In the genomic region with DNA sequence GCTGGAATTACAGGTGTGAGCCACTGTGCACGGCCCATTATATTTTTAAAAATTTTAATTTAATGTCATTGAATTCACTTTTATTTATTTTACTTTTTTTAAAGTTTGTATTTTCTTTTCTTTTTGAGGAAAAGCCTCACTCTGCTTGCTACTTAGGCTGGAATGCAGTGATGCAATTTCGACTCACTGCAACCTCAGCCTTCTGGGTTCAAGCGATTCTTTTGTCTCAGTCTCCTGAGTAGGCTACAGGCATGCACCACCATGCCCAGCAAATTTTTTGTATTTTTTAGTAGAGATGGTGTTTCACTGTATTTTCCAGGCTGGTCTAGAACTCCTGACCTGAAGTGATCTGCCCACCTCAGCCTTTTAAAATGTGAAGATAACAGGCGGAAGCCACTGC, we compare ENCODE assay signal across 18 cellular contexts.
DNase-seq lines count a peak whose midpoint lies in the region; ATAC-seq and TF ChIP-seq lines count a peak whose summit lies in the region.
"Had no signal": no experiment of that assay in that cellular context is flagged by ENCODE, and none has a peak within 500 bp of the region (broad histone marks: within the 10 kb centered on the region; RNA-seq: fewer than 3 reads in every experiment).

No MANE protein-coding gene starts in this region.

- H3K4me1 ChIP-seq in RWPE2 (ENCODE audit: insufficient read depth, poor library complexity, severe bottlenecking), result peaks cover 24% of the 10 kb centered on the region
- H3K4me1 ChIP-seq: BE2C had no signal

- peak; percentile 62; the same call in 1 of the 3 replicates for ATAC-seq in RWPE2 (ENCODE audit: low read depth)
- ATAC-seq: K562 had no signal

- H3K27ac ChIP-seq in RWPE2 (ENCODE audit: poor library complexity, severe bottlenecking), result peak overlapping the region; percentile 6

- H3K36me3 ChIP-seq in RWPE2 (ENCODE audit: low read depth), result peaks cover 4% of the 10 kb centered on the region; the same call in 1 of the 2 replicates
- H3K36me3 ChIP-seq: BE2C had no signal

- H3K27me3 ChIP-seq in RWPE2 (ENCODE audit: insufficient read depth, poor library complexity, severe bottlenecking), result no peaks in the 10 kb centered on the region
- H3K27me3 ChIP-seq: BE2C had no signal

- H3K9me3 ChIP-seq in RWPE2 (ENCODE audit: severe bottlenecking), result no peaks in the 10 kb centered on the region
- H3K9me3 ChIP-seq: BE2C had no signal

- DNase-seq in EL, result peak; percentile 38
- no peak for DNase-seq in RWPE2 (ENCODE audit: low spot score)
- peak; percentile 66 for DNase-seq in epithelial cell of esophagus (ENCODE audit: low read depth)
- DNase-seq in renal cortical epithelial cell (ENCODE audit: low read depth), result peak; percentile 54
- no peak for DNase-seq in NCI-H69 (lab: John Stamatoyannopoulos, UW)
- no peak for DNase-seq in retina
- DNase-seq in KG1 (lab: John Stamatoyannopoulos, UW), result no peak
- DNase-seq in NCI-H2171 treated with DMSO at 0.1 percent for 48 hours (lab: John Stamatoyannopoulos, UW), result no peak
- DNase-seq: BE2C, DMS79 treated with DMSO at 0.1 percent for 48 hours, NCI-H1092 treated with DMSO at 0.1 percent for 48 hours, NCI-H1436 treated with DMSO at 0.1 percent for 48 hours, NCI-H1930, NCI-H345, NCI-H524 treated with DMSO at 0.1 percent for 48 hours, OCI-M1, Right ventricle myocardium superior had no signal

- H3K4me3 ChIP-seq in RWPE2 (ENCODE audit: severe bottlenecking) (no peak overlapping the region), epithelial cell of esophagus (ENCODE audit: low read length) (no peak overlapping the region)
- H3K4me3 ChIP-seq: K562 had no signal

- no peak for TF ChIP-seq CTCF in RWPE2 (IDR thresholded peaks at IDR 0.05; ENCODE audit: poor library complexity, severe bottlenecking)
- no peak for TF ChIP-seq CTCF in epithelial cell of esophagus (IDR thresholded peaks at IDR 0.05; ENCODE audit: insufficient read depth, low read depth, low read length, missing control alignments)

Comparison
In these comparisons a context has a peak if more than half of its experiments do, and no peak if none do; other contexts are left out.
1. DNase-seq: peak in EL (single experiment), epithelial cell of esophagus (single experiment) and renal cortical epithelial cell (single experiment); none in RWPE2 (single experiment), NCI-H69 (single experiment), retina (single experiment), KG1 (single experiment) and NCI-H2171 treated with DMSO at 0.1 percent for 48 hours (single experiment).